12 cellular contexts compared by ENCODE assay signal in the genomic region with DNA sequence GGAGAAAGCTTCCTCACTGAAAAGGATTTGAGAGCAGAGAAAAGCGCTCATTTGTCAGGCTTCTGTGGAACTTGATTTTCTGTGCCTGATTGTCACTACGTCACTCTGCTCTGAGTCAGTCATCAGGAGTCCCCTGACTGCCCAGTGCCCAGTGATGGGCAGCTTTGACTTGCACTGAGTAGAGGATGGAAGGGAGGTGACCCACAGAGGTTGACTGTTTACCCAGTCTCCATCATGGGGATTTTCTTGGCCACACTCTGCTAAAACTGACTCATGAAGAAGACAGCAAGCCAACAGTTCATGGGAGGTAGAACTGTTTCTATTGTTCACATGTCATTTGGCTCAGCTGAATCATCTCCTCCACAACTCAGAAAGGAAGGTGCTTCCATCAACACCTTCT.
DNase-seq lines count a peak whose midpoint lies in the region; ATAC-seq, FAIRE-seq and TF ChIP-seq lines count a peak whose summit lies in the region.
"Had no signal": no experiment of that assay in that cellular context is flagged by ENCODE, and none has a peak within 500 bp of the region (broad histone marks: within the 10 kb centered on the region; RNA-seq: fewer than 3 reads in every experiment).

No MANE protein-coding gene starts in this region.

- TF ChIP-seq CTCF in foreskin fibroblast (IDR thresholded peaks at IDR 0.05; ENCODE audit: low read depth, low read length) = no peak

- DNase-seq in RCC 7860 (ENCODE audit: low spot score) (peak; percentile 99), foreskin fibroblast (peak; percentile 62 to 67), cortex of kidney (lab: John Stamatoyannopoulos, UW) (no peak), medulla oblongata (ENCODE audit: extremely low spot score) (no peak)
- DNase-seq: erythroblast had no signal

- peak; percentile 45 for ATAC-seq in GM18502 (IDR thresholded peaks at IDR 0.05; ENCODE audit: poor library complexity, unreplicated experiment)
- ATAC-seq in GM21825 (IDR thresholded peaks at IDR 0.05; ENCODE audit: unreplicated experiment) = peak; percentile 41
- ATAC-seq in HG02973 (IDR thresholded peaks at IDR 0.05; ENCODE audit: unreplicated experiment) = no peak
- no peak for ATAC-seq in HG02938 (IDR thresholded peaks at IDR 0.05; ENCODE audit: unreplicated experiment)
- ATAC-seq: HCT116 had no signal

- H3K4me3 ChIP-seq in foreskin fibroblast (ENCODE audit: low read depth in 1 of 2, low read length in 2 of 2) = no peak overlapping the region
- H3K4me3 ChIP-seq: skin epidermis had no signal

- FAIRE-seq in RCC 7860 (lab: Jason Lieb, UNC) = peak; percentile 96
- FAIRE-seq: G401.6 had no signal

Comparison
In these comparisons a context has a peak if more than half of its experiments do, and no peak if none do; other contexts are left out.
1. ATAC-seq: peak in GM18502 (single experiment) and GM21825 (single experiment); none in HG02973 (single experiment) and HG02938 (single experiment).
2. DNase-seq: peak in RCC 7860 (single experiment) and foreskin fibroblast (2 of 2); none in cortex of kidney (single experiment) and medulla oblongata (single experiment).